ENCODE assay signal across 8 cellular contexts in genomic region chr2:226797289-226797988, GRCh38. TPM values are rescaled to one million over a fixed set of nuclear protein-coding genes. Genes with fewer than 3 reads are reported as not detected.
DNase-seq lines count a peak whose midpoint lies in the region; ATAC-seq and TF ChIP-seq lines count a peak whose summit lies in the region.

No MANE protein-coding gene starts in this region.

- DNase-seq in DND-41 = no peak
- peak; percentile 64 for DNase-seq in T1000 (lab: John Stamatoyannopoulos, UW)
- peak; percentile 75 for DNase-seq in cardiac septum (ENCODE audit: low spot score)
- peak; percentile 87 for DNase-seq in sigmoid colon
- no peak for DNase-seq in NCI-H1417 (lab: John Stamatoyannopoulos, UW)
- no peak for DNase-seq in GM19240 (ENCODE audit: insufficient read length, low spot score)
- DNase-seq in HK-2 (ENCODE audit: unreplicated experiment) = no peak

- peaks cover 86% of the 10 kb centered on the region for H3K4me1 ChIP-seq in DND-41 (ENCODE audit: insufficient read depth, low read length)
- H3K4me1 ChIP-seq in sigmoid colon = peaks cover 0 to 70% (median 44%) of the 10 kb centered on the region in 4 donors

- no peak overlapping the region for H3K27ac ChIP-seq in DND-41 (ENCODE audit: low read length)
- peak overlapping the region; percentile 89 to 97 (median 96) for H3K27ac ChIP-seq in sigmoid colon

- no peaks in the 10 kb centered on the region for H3K27me3 ChIP-seq in DND-41 (ENCODE audit: insufficient read depth, low read length, poor library complexity)
- H3K27me3 ChIP-seq in sigmoid colon = no peaks in the 10 kb centered on the region

- H3K9me3 ChIP-seq in DND-41 (ENCODE audit: insufficient read depth, low read length, severe bottlenecking) = no peaks in the 10 kb centered on the region
- no peaks in the 10 kb centered on the region for H3K9me3 ChIP-seq in sigmoid colon

- H2AFZ ChIP-seq in DND-41 (ENCODE audit: low read depth, low read length) = no peak overlapping the region

- TF ChIP-seq POLR2A in sigmoid colon (IDR thresholded peaks at IDR 0.05) = peak in 1 of 2 donors; percentile 17

- intact Hi-C loops in cardiac septum (cut with DNase I) = loop anchor here (2.0 to 10.0 kb wide), 6 partner anchors 75 to 765 kb away; no protein-coding TSS in a partner anchor
- intact Hi-C loops in sigmoid colon (cut with DNase I) = loop anchor here (1.0 to 10.0 kb wide), 4 partner anchors 319 to 613 kb away; no protein-coding TSS in a partner anchor

- 0 out of 2 replicates have a peak, but pooled peaks cover 9% of the 10 kb centered on the region for H4K20me1 ChIP-seq in DND-41 (ENCODE audit: insufficient read depth, low read length)

- no peak overlapping the region for H3K9ac ChIP-seq in DND-41 (ENCODE audit: low read depth, low read length)

- peaks cover 21% of the 10 kb centered on the region for H3K79me2 ChIP-seq in DND-41 (ENCODE audit: insufficient read depth, low read length)

- no peak overlapping the region for H3K4me3 ChIP-seq in DND-41 (ENCODE audit: low read depth in 1 of 2, low read length in 2 of 2)
- H3K4me3 ChIP-seq in sigmoid colon = peak overlapping the region; percentile 61 to 91 (median 78)

- peak overlapping the region; percentile 57; the same call in 1 of the 2 replicates for H3K4me2 ChIP-seq in DND-41 (ENCODE audit: insufficient read depth, low read length)

- no peak for ATAC-seq in DND-41 (ENCODE audit: insufficient read depth, low read depth)
- no peak for ATAC-seq in HG03378 (IDR thresholded peaks at IDR 0.05; ENCODE audit: unreplicated experiment)

- 88 to 89% methylated on average over 50 of the region's 50 CpGs for WGBS in sigmoid colon, 2 donors

- H3K36me3 ChIP-seq in DND-41 (ENCODE audit: insufficient read depth, low read length) (peaks cover 8% of the 10 kb centered on the region; the same call in 1 of the 2 replicates), sigmoid colon (no peaks in the 10 kb centered on the region)

- TF ChIP-seq CTCF in DND-41 (IDR thresholded peaks at IDR 0.05; ENCODE audit: borderline replicate concordance, extremely low read depth, low read length, poor library complexity, severe bottlenecking) = no peak
- no peak for TF ChIP-seq CTCF in sigmoid colon (IDR thresholded peaks at IDR 0.05)

- TF ChIP-seq EP300 in sigmoid colon (IDR thresholded peaks at IDR 0.05) = no peak

RNA-seq across cellular contexts. Expression of gene IRS1, which starts 2.2 kb away (rescaled TPM):
- total RNA-seq in cardiac septum (14.0 TPM), sigmoid colon (10 to 100 TPM; 18.5 to 29.1 (median 23.7) TPM)
- polyA plus RNA-seq in sigmoid colon = 1 to 10 TPM; 2.3 to 7.6 (median 6.0) TPM

RNA-seq across cellular contexts. Expression of gene RHBDD1, which starts 38.4 kb away (rescaled TPM):
- total RNA-seq in cardiac septum (40.6 TPM), sigmoid colon (10 to 100 TPM; 17.5 to 28.0 (median 23.1) TPM)
- polyA plus RNA-seq in sigmoid colon = 10 to 100 TPM in 1 of 3 donors, 1 to 10 TPM in 2; 1.8 to 13.0 (median 5.3) TPM

Comparison
In these comparisons a context has a peak if more than half of its experiments do, and no peak if none do; other contexts are left out.
1. DNase-seq: peak in T1000 (single experiment), cardiac septum (single experiment) and sigmoid colon (single experiment); none in DND-41 (single experiment), NCI-H1417 (0 of 3), GM19240 (single experiment) and HK-2 (single experiment).
2. H3K4me3 ChIP-seq: peak in sigmoid colon (4 of 4); none in DND-41 (0 of 2).